In genomic region chr6:4021133-4021861, GRCh38 we compare ENCODE assay signal across 8 cellular contexts. TPM values are rescaled to one million over a fixed set of nuclear protein-coding genes. Genes with fewer than 3 reads are reported as not detected.
DNase-seq lines count a peak whose midpoint lies in the region; ATAC-seq, FAIRE-seq and TF ChIP-seq lines count a peak whose summit lies in the region.

No MANE protein-coding gene starts in this region.

- intact Hi-C loops in pancreas (cut with DNase I) = no loop called here
- intact Hi-C loops in tibial artery (cut with DNase I; ENCODE audit: low total_unique reads) = no loop called here

- H3K4me3 ChIP-seq in adipocyte (ENCODE audit: low read length) (peak overlapping the region; percentile 89), cardiac muscle cell (peak overlapping the region; percentile 77), pancreas (peak overlapping the region; percentile 64 to 81 (median 70)), tibial artery (peak overlapping the region; percentile 86 to 97)

- H3K27me3 ChIP-seq in adipocyte (replicated peaks; ENCODE audit: control insufficient read depth, insufficient read depth, low read length) (no peaks in the 10 kb centered on the region), cardiac muscle cell (no peaks in the 10 kb centered on the region), pancreas (no peaks in the 10 kb centered on the region), tibial artery (no peaks in the 10 kb centered on the region)

- TF ChIP-seq CTCF in GM12872 (IDR thresholded peaks at IDR 0.05; ENCODE audit: insufficient read depth, low read depth, low read length) = peak; percentile 54; the same call in 2 of the 3 replicates
- TF ChIP-seq CTCF in cardiac muscle cell (IDR thresholded peaks at IDR 0.05; ENCODE audit: low read depth, low read length) = peak; percentile 43
- TF ChIP-seq CTCF in pancreas (IDR thresholded peaks at IDR 0.05) = peak in 1 of 4 donors; percentile 21
- peak in 1 of 2 experiments; percentile 34 for TF ChIP-seq CTCF in tibial artery (IDR thresholded peaks at IDR 0.05)

- H3K36me3 ChIP-seq in adipocyte (ENCODE audit: control insufficient read depth, insufficient read depth, low read length, severe bottlenecking) (no peaks in the 10 kb centered on the region), cardiac muscle cell (no peaks in the 10 kb centered on the region), pancreas (no peaks in the 10 kb centered on the region), tibial artery (no peaks in the 10 kb centered on the region)

- peak overlapping the region; percentile 100 for H3K27ac ChIP-seq in cardiac muscle cell
- H3K27ac ChIP-seq in pancreas = peak overlapping the region; percentile 92 to 97 (median 96)
- H3K27ac ChIP-seq in tibial artery = peak overlapping the region; percentile 97

- peak overlapping the region; percentile 97 for H3K9ac ChIP-seq in adipocyte (ENCODE audit: low read length)

- H3K9me3 ChIP-seq in adipocyte (ENCODE audit: control insufficient read depth, low read length) (no peaks in the 10 kb centered on the region), cardiac muscle cell (ENCODE audit: low read depth) (no peaks in the 10 kb centered on the region), pancreas (no peaks in the 10 kb centered on the region), tibial artery (no peaks in the 10 kb centered on the region)

- ATAC-seq in HG02759 (IDR thresholded peaks at IDR 0.05; ENCODE audit: unreplicated experiment) (peak; percentile 66), pancreas (peak; percentile 76 to 87 (median 84))

- peaks cover 44% of the 10 kb centered on the region for H3K4me1 ChIP-seq in adipocyte (ENCODE audit: control insufficient read depth, insufficient read depth, low read length)
- peaks cover 17% of the 10 kb centered on the region for H3K4me1 ChIP-seq in cardiac muscle cell (ENCODE audit: low read depth)
- peaks cover 12 to 52% (median 36%) of the 10 kb centered on the region in 3 donors for H3K4me1 ChIP-seq in pancreas
- H3K4me1 ChIP-seq in tibial artery = peaks cover 0 to 73% (median 60%) of the 10 kb centered on the region in 4 donors

- WGBS in pancreas, 2 donors = 0% methylated on average over 49 to 65 of the region's 65 CpGs

- peak; percentile 23 for FAIRE-seq in pancreas (lab: Jason Lieb, UNC)

- peak; percentile 87 for DNase-seq in NCI-H128 (lab: John Stamatoyannopoulos, UW; ENCODE audit: unreplicated experiment)
- DNase-seq in SW 1271 (lab: John Stamatoyannopoulos, UW) = peak; percentile 99
- peak; percentile 99 for DNase-seq in adipocyte (ENCODE audit: low read depth)
- peak; percentile 98 for DNase-seq in cardiac muscle cell (ENCODE audit: low read depth in 1 of 2, low spot score in 1 of 2)
- DNase-seq in pancreas = peak; percentile 91 to 97 (median 94)
- DNase-seq in tibial artery = peak; percentile 96 to 97

RNA-seq across cellular contexts. Expression of gene FAM217A, which starts 57.6 kb away (rescaled TPM):
- total RNA-seq in cardiac muscle cell (not detected in 2 replicates), pancreas (1 to 10 TPM in 1 of 6 donors, under 1 TPM in 4, not detected in 1; 0.09 to 1.3 (median 0.32) TPM)
- polyA plus RNA-seq in cardiac muscle cell (1.4 TPM in 1 of 2 replicates, not detected in the other), pancreas (1 to 10 TPM in 1 of 2 donors, under 1 TPM in 1; 0.76 to 1.2 TPM)

Comparison
In these comparisons a context has a peak if more than half of its experiments do, and no peak if none do; other contexts are left out.
1. Peak in every context shown above with its lines: DNase-seq, ATAC-seq, H3K4me3 ChIP-seq and H3K27ac ChIP-seq.